ENCODE assay signal across 21 cellular contexts in genomic region chr3:182104811-182105316, GRCh38.
A peak's percentile ranks its signal among the peaks of the same experiment; 100 is the strongest.
DNase-seq lines count a peak whose midpoint lies in the region; FAIRE-seq and TF ChIP-seq lines count a peak whose summit lies in the region.
"Had no signal": no experiment of that assay in that cellular context is flagged by ENCODE, and none has a peak within 500 bp of the region (broad histone marks: within the 10 kb centered on the region; RNA-seq: fewer than 3 reads in every experiment).

No MANE protein-coding gene starts in this region.

- H4K91ac ChIP-seq in neuronal stem cell (ENCODE audit: low read depth, low read length, poor library complexity): no peak overlapping the region

- H3K23ac ChIP-seq in neuronal stem cell (ENCODE audit: low read depth, low read length, poor library complexity): no peak overlapping the region

- no peak overlapping the region for H2AK5ac ChIP-seq in neuronal stem cell (ENCODE audit: low read depth, low read length)

- no peak overlapping the region for H3K18ac ChIP-seq in neuronal stem cell (ENCODE audit: low read length)

- H3K9ac ChIP-seq in neuronal stem cell (ENCODE audit: low read depth, low read length, poor library complexity) (no peak overlapping the region), kidney (ENCODE audit: low read length in 2 of 2) (no peak overlapping the region)

- H2BK120ac ChIP-seq in neuronal stem cell (ENCODE audit: low read depth, low read length): no peak overlapping the region

- intact Hi-C loops in kidney (cut with DNase I): no loop called here

- H3K79me1 ChIP-seq in neuronal stem cell (ENCODE audit: low read depth, low read length): no peaks in the 10 kb centered on the region

- peaks cover 6 to 25% of the 10 kb centered on the region in 2 donors for H3K9me3 ChIP-seq in neuronal stem cell (replicated peaks in 1 of 2; ENCODE audit: control insufficient read depth in 2 of 2, insufficient read depth in 1 of 2, low read depth in 1 of 2, low read length in 2 of 2)
- peaks cover 0 to 6% of the 10 kb centered on the region in 2 donors for H3K9me3 ChIP-seq in kidney (ENCODE audit: control insufficient read depth in 1 of 2, low read length in 2 of 2)

- H3K36me3 ChIP-seq in neuronal stem cell (replicated peaks in 1 of 2; ENCODE audit: control insufficient read depth in 2 of 2, insufficient read depth in 2 of 2, low read length in 2 of 2) (no peaks in the 10 kb centered on the region), kidney (ENCODE audit: control insufficient read depth in 1 of 2, insufficient read depth in 2 of 2, low read length in 2 of 2) (no peaks in the 10 kb centered on the region)

- no peak overlapping the region for H3K14ac ChIP-seq in neuronal stem cell (ENCODE audit: low read length)

- H3K4me3 ChIP-seq in epithelial cell of esophagus (ENCODE audit: low read length) (no peak overlapping the region), neuronal stem cell (ENCODE audit: low read length in 2 of 2) (no peak overlapping the region), kidney (ENCODE audit: low read length in 2 of 2) (no peak overlapping the region)

- peak overlapping the region; percentile 40 for H2AFZ ChIP-seq in neuronal stem cell (ENCODE audit: low read length)

- no peak overlapping the region for H2BK15ac ChIP-seq in neuronal stem cell (ENCODE audit: low read length)

- no peak overlapping the region for H2BK12ac ChIP-seq in neuronal stem cell (ENCODE audit: low read length)

- H3K27ac ChIP-seq in neuronal stem cell (replicated peaks; ENCODE audit: low read length): no peak overlapping the region
- H3K27ac ChIP-seq in kidney (ENCODE audit: low read depth in 2 of 2, low read length in 2 of 2): no peak overlapping the region
- H3K27ac ChIP-seq: C4-2B had no signal

- peaks cover 0 to 3% of the 10 kb centered on the region in 2 donors for H3K4me1 ChIP-seq in neuronal stem cell (ENCODE audit: control insufficient read depth in 2 of 2, insufficient read depth in 1 of 2, low read depth in 1 of 2, low read length in 2 of 2)
- no peaks in the 10 kb centered on the region for H3K4me1 ChIP-seq in kidney (ENCODE audit: control insufficient read depth in 1 of 2, insufficient read depth in 1 of 2, low read depth in 1 of 2, low read length in 2 of 2)

- H3K4ac ChIP-seq in neuronal stem cell (ENCODE audit: low read length): no peak overlapping the region

- no peak overlapping the region for H4K8ac ChIP-seq in neuronal stem cell (ENCODE audit: low read depth, low read length)

- TF ChIP-seq CTCF in epithelial cell of esophagus (IDR thresholded peaks at IDR 0.05; ENCODE audit: insufficient read depth, low read depth, low read length, missing control alignments) (no peak), kidney (IDR thresholded peaks at IDR 0.05; ENCODE audit: borderline replicate concordance, extremely low read depth, insufficient read depth) (no peak)

- H2BK5ac ChIP-seq in neuronal stem cell (ENCODE audit: low read length): no peak overlapping the region

- no peak for FAIRE-seq in kidney (lab: Jason Lieb, UNC)
- FAIRE-seq: A204.1, GM18507, H1 had no signal

- no peak overlapping the region for H3K4me2 ChIP-seq in neuronal stem cell (ENCODE audit: insufficient read depth, low read length, poor library complexity, severe bottlenecking)

- WGBS in neuronal stem cell (ENCODE audit: extremely low coverage in 2 of 2, insufficient read length in 2 of 2, insufficient replicate concordance in 1 of 2), 2 donors: no CpG with 5 or more reads among the region's 6 CpGs

- H3K27me3 ChIP-seq in neuronal stem cell (ENCODE audit: control insufficient read depth in 3 of 3, insufficient read depth in 3 of 3, low read depth in 1 of 3, low read length in 3 of 3): no peaks in the 10 kb centered on the region

- DNase-seq in NCI-H2227 (lab: John Stamatoyannopoulos, UW; ENCODE audit: unreplicated experiment): peak; percentile 5
- DNase-seq in NCI-H2227 treated with DMSO at 0.1 percent for 48 hours (lab: John Stamatoyannopoulos, UW): no peak
- peak; percentile 53 for DNase-seq in NCI-H1694 treated with DMSO at 0.1 percent for 48 hours (lab: John Stamatoyannopoulos, UW)
- DNase-seq in epithelial cell of esophagus (ENCODE audit: low read depth): peak; percentile 54
- DNase-seq in neuronal stem cell (ENCODE audit: low spot score): no peak
- DNase-seq in kidney: no peak
- DNase-seq in EL: no peak
- DNase-seq: Calu3; CD8-positive, alpha-beta memory T cell; DMS153; GDM1; Kasumi-1; NCI-H1436; NCI-H2081 treated with DMSO at 0.1 percent for 48 hours; NCI-H510A treated with DMSO at 0.1 percent for 48 hours; SW 1271; T-helper 2 cell had no signal

Comparison
In these comparisons a context has a peak if more than half of its experiments do, and no peak if none do; other contexts are left out.
1. DNase-seq: peak in NCI-H2227 (single experiment), NCI-H1694 treated with DMSO at 0.1 percent for 48 hours (single experiment) and epithelial cell of esophagus (single experiment); none in NCI-H2227 treated with DMSO at 0.1 percent for 48 hours (single experiment), neuronal stem cell (single experiment), kidney (single experiment) and EL (single experiment).